8 cellular contexts compared by ENCODE assay signal in genomic region chr12:6367065-6367968, GRCh38. TPM values are rescaled to one million over a fixed set of nuclear protein-coding genes. Genes with fewer than 3 reads are reported as not detected.
DNase-seq lines count a peak whose midpoint lies in the region; ATAC-seq and TF ChIP-seq lines count a peak whose summit lies in the region.

No MANE protein-coding gene starts in this region.

- H3K27me3 ChIP-seq in endodermal cell (ENCODE audit: control insufficient read depth, insufficient read depth, low read length, poor library complexity, severe bottlenecking): no peaks in the 10 kb centered on the region

- peaks cover 33% of the 10 kb centered on the region for H3K36me3 Mint-ChIP-seq in endodermal cell (ENCODE audit: low read depth)

- H3K27me3 Mint-ChIP-seq in endodermal cell (ENCODE audit: insufficient read depth): no peaks in the 10 kb centered on the region

- H3K9ac ChIP-seq in endodermal cell (ENCODE audit: extremely low read depth, low read length, poor library complexity, severe bottlenecking): no peak overlapping the region

- no peak overlapping the region for H3K4me3 Mint-ChIP-seq in endodermal cell

- TF ChIP-seq CTCF in endodermal cell (conservative IDR thresholded peaks at IDR 0.05): peak; percentile 67

- H3K36me3 ChIP-seq in endodermal cell (ENCODE audit: control insufficient read depth, insufficient read depth, low read length): no peaks in the 10 kb centered on the region

- H3K4me1 ChIP-seq in endodermal cell (ENCODE audit: control insufficient read depth, insufficient read depth, low read length): peaks cover 6% of the 10 kb centered on the region

- H3K4me3 ChIP-seq in endodermal cell (ENCODE audit: low read length): no peak overlapping the region

- H3K27ac ChIP-seq in endodermal cell (ENCODE audit: low read depth, low read length): no peak overlapping the region

- H3K4me1 Mint-ChIP-seq in endodermal cell: peaks cover 25% of the 10 kb centered on the region

- DNase-seq in activated T-cell treated with anti-CD3 and anti-CD28 coated beads for 4 hours (peak; percentile 35), SK-N-DZ (ENCODE audit: low spot score) (peak; percentile 42), endodermal cell (no peak)
- DNase-seq in activated T-cell treated with anti-CD3 and anti-CD28 coated beads, Interleukin-2, amount 50 U/mL, for 48 hours: no peak
- DNase-seq in stimulated activated CD4-positive, alpha-beta T cell treated with anti-CD3 and anti-CD28 coated beads, Interleukin-4, amount 100 ng/mL, for 4 hours: peak; percentile 28 to 45

- 83 to 86% methylated on average over 8 to 11 of the region's 11 CpGs for WGBS in endodermal cell (ENCODE audit: insufficient coverage in 1 of 2, insufficient read length in 1 of 2), 2 experiments

- H3K9me3 Mint-ChIP-seq in endodermal cell: no peaks in the 10 kb centered on the region

- H3K27ac Mint-ChIP-seq in endodermal cell: no peak overlapping the region

- H3K9me3 ChIP-seq in endodermal cell (ENCODE audit: control insufficient read depth, low read length): no peaks in the 10 kb centered on the region

- ATAC-seq in HG03095 (IDR thresholded peaks at IDR 0.05; ENCODE audit: unreplicated experiment): peak; percentile 56
- ATAC-seq in HG02588 (IDR thresholded peaks at IDR 0.05; ENCODE audit: unreplicated experiment): no peak
- ATAC-seq in GM18520 (IDR thresholded peaks at IDR 0.05; ENCODE audit: unreplicated experiment): no peak

RNA-seq across cellular contexts. Expression of gene SCNN1A, which starts 8.0 kb away (rescaled TPM):
- not detected in 2 replicates for polyA plus RNA-seq in SK-N-DZ (2014; cell fraction: cytosol; rRNA removed)
- not detected in 2 replicates for polyA plus RNA-seq in SK-N-DZ (2014; cell fraction: nucleus; rRNA removed)
- 10 to 100 TPM; 32.1 to 87.7 TPM for total RNA-seq in endodermal cell
- 9.0 TPM for polyA plus RNA-seq in endodermal cell (2013, experiment 1 of 2)
- 4.3 TPM for polyA plus RNA-seq in endodermal cell (2013, experiment 2 of 2)

RNA-seq across cellular contexts. Expression of gene LTBR, which starts 16.6 kb away (rescaled TPM):
- polyA plus RNA-seq in SK-N-DZ (2014; cell fraction: cytosol; rRNA removed): 10.8 and 12.9 TPM in 2 replicates
- 10.8 and 14.2 TPM in 2 replicates for polyA plus RNA-seq in SK-N-DZ (2014; cell fraction: nucleus; rRNA removed)
- total RNA-seq in endodermal cell: 1 to 10 TPM; 8.4 to 9.1 TPM
- polyA plus RNA-seq in endodermal cell (2013, experiment 1 of 2): 1.5 TPM
- polyA plus RNA-seq in endodermal cell (2013, experiment 2 of 2): 1.9 TPM

RNA-seq across cellular contexts. Expression of gene TNFRSF1A, which starts 25.4 kb away (rescaled TPM):
- 16.6 and 21.6 TPM in 2 replicates for polyA plus RNA-seq in SK-N-DZ (2014; cell fraction: cytosol; rRNA removed)
- polyA plus RNA-seq in SK-N-DZ (2014; cell fraction: nucleus; rRNA removed): 10.3 and 11.6 TPM in 2 replicates
- 10 to 100 TPM; 43.2 to 86.2 TPM for total RNA-seq in endodermal cell
- polyA plus RNA-seq in endodermal cell (2013, experiment 1 of 2): 39.7 TPM
- 37.7 TPM for polyA plus RNA-seq in endodermal cell (2013, experiment 2 of 2)

RNA-seq across cellular contexts. Expression of gene PLEKHG6, which starts 56.8 kb away (rescaled TPM):
- polyA plus RNA-seq in SK-N-DZ (2014; cell fraction: cytosol; rRNA removed): not detected in 2 replicates
- 0.30 TPM in 1 of 2 replicates, not detected in the other for polyA plus RNA-seq in SK-N-DZ (2014; cell fraction: nucleus; rRNA removed)
- 10 to 100 TPM; 24.8 to 37.2 TPM for total RNA-seq in endodermal cell
- 7.1 TPM for polyA plus RNA-seq in endodermal cell (2013, experiment 1 of 2)
- 4.6 TPM for polyA plus RNA-seq in endodermal cell (2013, experiment 2 of 2)

Comparison
In these comparisons a context has a peak if more than half of its experiments do, and no peak if none do; other contexts are left out.
1. DNase-seq: peak in activated T-cell treated with anti-CD3 and anti-CD28 coated beads for 4 hours (single experiment), SK-N-DZ (single experiment) and stimulated activated CD4-positive, alpha-beta T cell treated with anti-CD3 and anti-CD28 coated beads, Interleukin-4, amount 100 ng/mL, for 4 hours (2 of 2); none in activated T-cell treated with anti-CD3 and anti-CD28 coated beads, Interleukin-2, amount 50 U/mL, for 48 hours (0 of 2) and endodermal cell (single experiment).